ENCODE assay signal across 8 cellular contexts in genomic region chr1:10033359-10033845, GRCh38. TPM values are rescaled to one million over a fixed set of nuclear protein-coding genes. Genes with fewer than 3 reads are reported as not detected.
DNase-seq lines count a peak whose midpoint lies in the region; ATAC-seq and TF ChIP-seq lines count a peak whose summit lies in the region.

No MANE protein-coding gene starts in this region.

- H3K9me2 ChIP-seq in Loucy (replicated peaks; ENCODE audit: low read depth, low read length) = no peaks in the 10 kb centered on the region

- peak overlapping the region; percentile 70 for H2AFZ ChIP-seq in Loucy (ENCODE audit: low read length)

- H3K4me1 ChIP-seq in Loucy (ENCODE audit: insufficient read depth, low read length, poor library complexity, severe bottlenecking) (peaks cover 28% of the 10 kb centered on the region), heart left ventricle (peaks cover 0 to 41% (median 21%) of the 10 kb centered on the region in 12 donors)

- H3K36me3 Mint-ChIP-seq in activated T-cell treated with anti-CD3 and anti-CD28 coated beads, Interleukin-2, amount 50 U/mL, for 24 hours (ENCODE audit: low read depth) = peaks cover 35% of the 10 kb centered on the region

- peak overlapping the region; percentile 65 to 99 (median 95) for H3K27ac ChIP-seq in heart left ventricle

- peak; percentile 24 for ATAC-seq in GM21717 (IDR thresholded peaks at IDR 0.05; ENCODE audit: unreplicated experiment)
- ATAC-seq in heart left ventricle = peak; percentile 25 to 47 (median 34)

- no peak for TF ChIP-seq POLR2A in heart left ventricle (IDR thresholded peaks at IDR 0.05)

- no peaks in the 10 kb centered on the region for H3F3A ChIP-seq in Loucy (ENCODE audit: low read depth)

- intact Hi-C loops in heart left ventricle (cut with DNase I) = loop anchor here in 9 of 10 donors (2.0 to 10.0 kb wide), 11 partner anchors 74 to 159 kb away; partner anchors contain the start of genes LZIC (in 2 of the 9) and NMNAT1 (in 2 of the 9)

- H3K36me3 ChIP-seq in Loucy (ENCODE audit: insufficient read depth, low read length) (no peaks in the 10 kb centered on the region), heart left ventricle (peaks cover 0 to 25% (median 21%) of the 10 kb centered on the region in 9 donors)

- peak; percentile 37 for DNase-seq in NK-92 treated with Interleukin-12 subunit alpha and Interleukin-12 subunit beta, amount 100 ng/mL, for 24 hours (lab: John Stamatoyannopoulos, UW)
- DNase-seq in NK-92 (lab: John Stamatoyannopoulos, UW; ENCODE audit: unreplicated experiment) (no peak), heart left ventricle (peak in 1 of 5 donors; percentile 34), pons (ENCODE audit: low spot score) (peak; percentile 54), activated gamma-delta T cell treated with Interleukin-2 at 50 U/mL for 16 hours (no peak)
- DNase-seq in activated T-cell treated with anti-CD3 and anti-CD28 coated beads, Interleukin-2, amount 50 U/mL, for 24 hours = no peak

- H3K4me3 ChIP-seq in Loucy (ENCODE audit: low read length, poor library complexity, severe bottlenecking) (peak overlapping the region; percentile 87), heart left ventricle (peak overlapping the region; percentile 73 to 100 (median 90))

- H3K79me2 ChIP-seq in Loucy (ENCODE audit: insufficient read depth, low read length) = peaks cover 47% of the 10 kb centered on the region

- peaks cover 11% of the 10 kb centered on the region for H4K20me1 ChIP-seq in Loucy (ENCODE audit: insufficient read depth, low read length, poor library complexity, severe bottlenecking)

- peak overlapping the region; percentile 75 for H3K9ac ChIP-seq in Loucy (ENCODE audit: low read depth, low read length, poor library complexity, severe bottlenecking)

- no peaks in the 10 kb centered on the region for H3K27me3 ChIP-seq in Loucy (ENCODE audit: insufficient read depth, low read length, poor library complexity, severe bottlenecking)
- no peaks in the 10 kb centered on the region for H3K27me3 ChIP-seq in heart left ventricle

- TF ChIP-seq CTCF in Loucy (conservative IDR thresholded peaks at IDR 0.05; ENCODE audit: low read length) (no peak), heart left ventricle (IDR thresholded peaks at IDR 0.05) (no peak)

- peak overlapping the region; percentile 99 for H3K4me2 ChIP-seq in Loucy (ENCODE audit: low read depth, low read length, poor library complexity, severe bottlenecking)

- peak overlapping the region; percentile 98 for H3K4me3 Mint-ChIP-seq in activated T-cell treated with anti-CD3 and anti-CD28 coated beads, Interleukin-2, amount 50 U/mL, for 24 hours

- H3K4me1 Mint-ChIP-seq in activated T-cell treated with anti-CD3 and anti-CD28 coated beads, Interleukin-2, amount 50 U/mL, for 24 hours (ENCODE audit: low read depth) = peaks cover 21% of the 10 kb centered on the region

- no peaks in the 10 kb centered on the region for H3K9me3 Mint-ChIP-seq in activated T-cell treated with anti-CD3 and anti-CD28 coated beads, Interleukin-2, amount 50 U/mL, for 24 hours

- H3K9me3 ChIP-seq in Loucy (ENCODE audit: insufficient read depth, low read depth, low read length) = no peaks in the 10 kb centered on the region
- H3K9me3 ChIP-seq in heart left ventricle = no peaks in the 10 kb centered on the region

- no peaks in the 10 kb centered on the region for H3K27me3 Mint-ChIP-seq in activated T-cell treated with anti-CD3 and anti-CD28 coated beads, Interleukin-2, amount 50 U/mL, for 24 hours

- peak overlapping the region; percentile 98 for H3K27ac Mint-ChIP-seq in activated T-cell treated with anti-CD3 and anti-CD28 coated beads, Interleukin-2, amount 50 U/mL, for 24 hours

- WGBS in heart left ventricle, 4 donors = 0 to 1% (median 0%) methylated on average over 19 of the region's 19 CpGs

RNA-seq across cellular contexts. Expression of gene UBE4B, which starts 0.6 kb away (rescaled TPM):
- total RNA-seq in heart left ventricle = 100 to 1,000 TPM in 1 of 9 donors, 10 to 100 TPM in 8; 50.4 to 132 (median 68.2) TPM
- polyA plus RNA-seq in heart left ventricle = 10 to 100 TPM; 18.5 to 32.3 TPM

RNA-seq across cellular contexts. Expression of gene RBP7, which starts 36.4 kb away (rescaled TPM):
- 10 to 100 TPM; 21.4 to 83.3 (median 26.2) TPM for total RNA-seq in heart left ventricle
- 10 to 100 TPM; 43.8 to 97.5 TPM for polyA plus RNA-seq in heart left ventricle

Comparison
In these comparisons a context has a peak if more than half of its experiments do, and no peak if none do; other contexts are left out.
1. DNase-seq: peak in NK-92 treated with Interleukin-12 subunit alpha and Interleukin-12 subunit beta, amount 100 ng/mL, for 24 hours (single experiment) and pons (single experiment); none in NK-92 (single experiment), activated T-cell treated with anti-CD3 and anti-CD28 coated beads, Interleukin-2, amount 50 U/mL, for 24 hours (single experiment) and activated gamma-delta T cell treated with Interleukin-2 at 50 U/mL for 16 hours (single experiment).